In genomic region chr5:107466233-107466769, GRCh38 we compare ENCODE assay signal across 9 cellular contexts.
DNase-seq lines count a peak whose midpoint lies in the region; ATAC-seq and TF ChIP-seq lines count a peak whose summit lies in the region.
"Had no signal": no experiment of that assay in that cellular context is flagged by ENCODE, and none has a peak within 500 bp of the region (broad histone marks: within the 10 kb centered on the region; RNA-seq: fewer than 3 reads in every experiment).

No MANE protein-coding gene starts in this region.

- TF ChIP-seq CTCF in OCI-LY7 (conservative IDR thresholded peaks at IDR 0.05; ENCODE audit: low read length) (no peak), GM13976 (IDR thresholded peaks at IDR 0.05; ENCODE audit: borderline replicate concordance, control extremely low read depth, extremely low read depth, insufficient read depth, missing control alignments) (no peak)

- no peaks in the 10 kb centered on the region for H3K9me2 ChIP-seq in OCI-LY7 (ENCODE audit: insufficient read depth, low read length)

- no peak overlapping the region for H3K4me3 Mint-ChIP-seq in natural killer cell treated with Interleukin-12 subunit alpha and Interleukin-12 subunit beta and Interleukin-15 and Interleukin-18, amount 100 ng/mL, for 72 hours

- in situ Hi-C loops in Caki2 (cut with HindIII; ENCODE audit: low pct_unique_long_range_greater_than_20kb, low sequenced_read_pairs) = no loop called here
- in situ Hi-C loops in GM13976 (cut with MboI; ENCODE audit: low sequenced_read_pairs, unreplicated experiment) = no loop called here

- DNase-seq in Caki2 (ENCODE audit: low read depth) (peak; percentile 99), OCI-LY7 (ENCODE audit: low spot score) (no peak), GM13976 (ENCODE audit: low spot score) (no peak), NCI-H524 treated with DMSO at 0.1 percent for 48 hours (lab: John Stamatoyannopoulos, UW) (no peak)
- DNase-seq in natural killer cell treated with Interleukin-12 subunit alpha and Interleukin-12 subunit beta and Interleukin-15 and Interleukin-18, amount 100 ng/mL, for 72 hours (ENCODE audit: low spot score) = no peak
- no peak for DNase-seq in NK-92 treated with Interleukin-12 subunit alpha and Interleukin-12 subunit beta, amount 100 ng/mL, for 24 hours (lab: John Stamatoyannopoulos, UW)
- DNase-seq: upper lobe of right lung had no signal

- POLR2A ChIA-PET in OCI-LY7 (lab: Charles Lee) = interaction anchor here (0.8 to 7.2 kb wide), 6 partner anchors 9 to 47 kb away, joined by 3 to 68 read pairs (median 12); no protein-coding TSS in a partner anchor

- H2AFZ ChIP-seq in OCI-LY7 (ENCODE audit: low read length) = peak overlapping the region; percentile 17; the same call in 1 of the 2 replicates

- BruUV-seq in OCI-LY7 (replicated peaks; lab: Mats Ljungman, UMichigan) = no TSS peak

- peak overlapping the region; percentile 97 to 99 for H3K27ac Mint-ChIP-seq in natural killer cell treated with Interleukin-12 subunit alpha and Interleukin-12 subunit beta and Interleukin-15 and Interleukin-18, amount 100 ng/mL, for 72 hours

- H3K27me3 Mint-ChIP-seq in natural killer cell treated with Interleukin-12 subunit alpha and Interleukin-12 subunit beta and Interleukin-15 and Interleukin-18, amount 100 ng/mL, for 72 hours = no peaks in the 10 kb centered on the region

- WGBS in ectodermal cell, 2 experiments = 86 to 87% methylated on average over 10 of the region's 10 CpGs

- H3K9me3 ChIP-seq in OCI-LY7 (ENCODE audit: low read length) (no peaks in the 10 kb centered on the region), ectodermal cell (ENCODE audit: control insufficient read depth, low read length) (no peaks in the 10 kb centered on the region)
- H3K9me3 ChIP-seq: upper lobe of right lung had no signal

- no peaks in the 10 kb centered on the region for H3K79me2 ChIP-seq in OCI-LY7 (ENCODE audit: insufficient read depth, low read depth, low read length)

- intact Hi-C loops in OCI-LY7 (cut with micrococcal nuclease; ENCODE audit: unreplicated experiment) = no loop called here

- no peak overlapping the region for H3K27ac ChIP-seq in OCI-LY7 (ENCODE audit: low read depth, low read length, poor library complexity, severe bottlenecking)
- peak overlapping the region; percentile 39 for H3K27ac ChIP-seq in ectodermal cell (ENCODE audit: insufficient read depth, low read depth, low read length, poor library complexity, severe bottlenecking)
- H3K27ac ChIP-seq: upper lobe of right lung had no signal

- H3K36me3 Mint-ChIP-seq in natural killer cell treated with Interleukin-12 subunit alpha and Interleukin-12 subunit beta and Interleukin-15 and Interleukin-18, amount 100 ng/mL, for 72 hours = peaks cover 4% of the 10 kb centered on the region

- no peaks in the 10 kb centered on the region for H3K36me3 ChIP-seq in OCI-LY7 (ENCODE audit: insufficient read depth, low read length)
- H3K36me3 ChIP-seq in ectodermal cell (ENCODE audit: control insufficient read depth, insufficient read depth, low read length) = no peaks in the 10 kb centered on the region
- H3K36me3 ChIP-seq: upper lobe of right lung had no signal

- no peaks in the 10 kb centered on the region for H4K20me1 ChIP-seq in OCI-LY7 (ENCODE audit: insufficient read depth, low read length)

- H3K27me3 ChIP-seq in ectodermal cell (ENCODE audit: control insufficient read depth, insufficient read depth, low read length, poor library complexity, severe bottlenecking) = no peaks in the 10 kb centered on the region
- H3K27me3 ChIP-seq: upper lobe of right lung had no signal

- no peak for ATAC-seq in natural killer cell treated with Interleukin-12 subunit alpha and Interleukin-12 subunit beta and Interleukin-15 and Interleukin-18, amount 100 ng/mL, for 72 hours
- ATAC-seq in HG02588 (IDR thresholded peaks at IDR 0.05; ENCODE audit: unreplicated experiment) = no peak
- ATAC-seq: upper lobe of right lung had no signal

- peaks cover 66 to 67% of the 10 kb centered on the region in 2 donors for H3K4me1 Mint-ChIP-seq in natural killer cell treated with Interleukin-12 subunit alpha and Interleukin-12 subunit beta and Interleukin-15 and Interleukin-18, amount 100 ng/mL, for 72 hours (ENCODE audit: low read depth in 2 of 2)

- no peaks in the 10 kb centered on the region for H3K9me3 Mint-ChIP-seq in natural killer cell treated with Interleukin-12 subunit alpha and Interleukin-12 subunit beta and Interleukin-15 and Interleukin-18, amount 100 ng/mL, for 72 hours

- H3K4me3 ChIP-seq in OCI-LY7 (ENCODE audit: low read depth, low read length, poor library complexity, severe bottlenecking) = no peak overlapping the region
- no peak overlapping the region for H3K4me3 ChIP-seq in ectodermal cell (ENCODE audit: insufficient read depth, low read depth, low read length)
- H3K4me3 ChIP-seq: upper lobe of right lung had no signal

- CTCF ChIA-PET in OCI-LY7 (lab: Charles Lee; ENCODE audit: unreplicated experiment) = no interaction called here

- no peak overlapping the region; the same call in 1 of the 2 replicates for H3K4me2 ChIP-seq in OCI-LY7 (ENCODE audit: low read length)

- H3K4me1 ChIP-seq in OCI-LY7 (ENCODE audit: insufficient read depth, low read length, poor library complexity, severe bottlenecking) (peaks cover 78% of the 10 kb centered on the region), ectodermal cell (ENCODE audit: control insufficient read depth, insufficient read depth, low read length) (peaks cover 33% of the 10 kb centered on the region)
